Comparison of ENCODE assay signal across 18 cellular contexts in the genomic region with DNA sequence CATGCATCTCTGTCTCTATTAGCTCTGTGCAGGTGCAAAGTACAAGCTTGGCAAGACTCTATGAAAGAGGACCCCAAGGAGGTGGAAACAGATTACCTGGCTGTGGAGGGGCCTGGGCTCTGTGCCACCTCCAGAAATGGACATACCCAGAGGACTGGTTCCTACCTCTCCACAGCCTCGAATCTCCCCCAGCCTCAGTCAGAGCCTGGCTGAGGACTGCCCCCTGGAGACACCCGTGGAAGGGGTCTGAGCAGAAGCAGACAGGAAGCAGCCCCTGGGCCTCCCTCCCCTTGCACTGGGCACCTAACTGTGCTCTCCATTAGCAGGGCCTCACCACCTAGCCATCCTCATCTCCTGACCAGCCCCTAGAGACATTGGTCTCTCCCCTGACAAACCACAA.
DNase-seq lines count a peak whose midpoint lies in the region; TF ChIP-seq lines count a peak whose summit lies in the region.
"Had no signal": no experiment of that assay in that cellular context is flagged by ENCODE, and none has a peak within 500 bp of the region (broad histone marks: within the 10 kb centered on the region; RNA-seq: fewer than 3 reads in every experiment).

No MANE protein-coding gene starts in this region.

- dilution Hi-C loops in mammary epithelial cell (cut with HindIII; ENCODE audit: low sequenced_read_pairs), result no loop called here

- peaks cover 10% of the 10 kb centered on the region for H3K4me1 ChIP-seq in mammary epithelial cell (ENCODE audit: insufficient read depth, low read length)
- peaks cover 9% of the 10 kb centered on the region for H3K4me1 ChIP-seq in testis

- in situ Hi-C loops in mammary epithelial cell (cut with MboI; ENCODE audit: low sequenced_read_pairs in 2 of 2), result loop anchor here in 1 of 2 donors (25.0 kb wide), 1 partner anchor 178 kb away; no protein-coding TSS in a partner anchor

- no peak overlapping the region for H3K9ac ChIP-seq in mammary epithelial cell (ENCODE audit: insufficient read depth, low read length)
- H3K9ac ChIP-seq: parathyroid adenoma had no signal

- H3K79me2 ChIP-seq in mammary epithelial cell (ENCODE audit: insufficient read depth, low read length), result peaks cover 12% of the 10 kb centered on the region

- no peaks in the 10 kb centered on the region for H3K9me3 ChIP-seq in mammary epithelial cell (replicated peaks; ENCODE audit: insufficient read depth, low read length)
- H3K9me3 ChIP-seq in testis, result no peaks in the 10 kb centered on the region
- H3K9me3 ChIP-seq: MG63, tibial artery had no signal

- BruUV-seq in MCF 10A (replicated peaks; lab: Mats Ljungman, UMichigan), result no TSS peak
- no TSS peak for BruUV-seq in mammary epithelial cell (replicated peaks; lab: Mats Ljungman, UMichigan)

- H3K27ac Mint-ChIP-seq in MCF 10A (ENCODE audit: low read depth, unreplicated experiment), result peak overlapping the region; percentile 87
- peak overlapping the region; percentile 25 for H3K27ac Mint-ChIP-seq in activated CD4-positive, alpha-beta memory T cell treated with anti-CD3 and anti-CD28 coated beads, Interleukin-2, amount 10 ng/mL, durations not matched to agents 7 days and 5 days
- H3K27ac Mint-ChIP-seq in endothelial cell (ENCODE audit: unreplicated experiment), result peak overlapping the region; percentile 26
- H3K27ac Mint-ChIP-seq in osteocyte (ENCODE audit: unreplicated experiment), result no peak overlapping the region

- peaks cover 100% of the 10 kb centered on the region for H3K36me3 Mint-ChIP-seq in MCF 10A (ENCODE audit: insufficient read depth, unreplicated experiment)
- H3K36me3 Mint-ChIP-seq in activated CD4-positive, alpha-beta memory T cell treated with anti-CD3 and anti-CD28 coated beads, Interleukin-2, amount 10 ng/mL, durations not matched to agents 7 days and 5 days (ENCODE audit: low read depth), result no peaks in the 10 kb centered on the region
- peaks cover 35% of the 10 kb centered on the region for H3K36me3 Mint-ChIP-seq in endothelial cell (ENCODE audit: low read depth, unreplicated experiment)
- H3K36me3 Mint-ChIP-seq in osteocyte (ENCODE audit: unreplicated experiment), result peaks cover 22% of the 10 kb centered on the region

- peaks cover 10% of the 10 kb centered on the region for H3K4me1 Mint-ChIP-seq in MCF 10A (ENCODE audit: insufficient read depth, unreplicated experiment)
- peaks cover 35% of the 10 kb centered on the region for H3K4me1 Mint-ChIP-seq in activated CD4-positive, alpha-beta memory T cell treated with anti-CD3 and anti-CD28 coated beads, Interleukin-2, amount 10 ng/mL, durations not matched to agents 7 days and 5 days
- peaks cover 6% of the 10 kb centered on the region for H3K4me1 Mint-ChIP-seq in endothelial cell (ENCODE audit: unreplicated experiment)
- H3K4me1 Mint-ChIP-seq in osteocyte (ENCODE audit: unreplicated experiment), result peaks cover 25% of the 10 kb centered on the region

- TF ChIP-seq CTCF in MCF 10A (IDR thresholded peaks at IDR 0.05; ENCODE audit: unreplicated experiment) (no peak), mammary epithelial cell (conservative IDR thresholded peaks at IDR 0.05 in 1 of 2, IDR thresholded peaks at IDR 0.05 in 1 of 2; ENCODE audit: extremely low read depth in 1 of 2, insufficient read depth in 1 of 2, low read depth in 1 of 2, low read length in 2 of 2) (no peak), endothelial cell (IDR thresholded peaks at IDR 0.05; ENCODE audit: unreplicated experiment) (no peak), osteocyte (IDR thresholded peaks at IDR 0.05) (no peak), testis (IDR thresholded peaks at IDR 0.05) (no peak)

- H3K9me3 Mint-ChIP-seq in MCF 10A (ENCODE audit: unreplicated experiment) (no peaks in the 10 kb centered on the region), endothelial cell (ENCODE audit: unreplicated experiment) (no peaks in the 10 kb centered on the region), osteocyte (ENCODE audit: unreplicated experiment) (no peaks in the 10 kb centered on the region)
- H3K9me3 Mint-ChIP-seq in activated CD4-positive, alpha-beta memory T cell treated with anti-CD3 and anti-CD28 coated beads, Interleukin-2, amount 10 ng/mL, durations not matched to agents 7 days and 5 days, result no peaks in the 10 kb centered on the region

- H3K27me3 ChIP-seq in mammary epithelial cell (ENCODE audit: insufficient read depth, low read length) (no peaks in the 10 kb centered on the region), testis (no peaks in the 10 kb centered on the region)
- H3K27me3 ChIP-seq: cardiac muscle cell, dorsolateral prefrontal cortex, MG63, tibial artery had no signal

- H3K4me3 ChIP-seq in mammary epithelial cell (replicated peaks in 1 of 3; ENCODE audit: insufficient read depth in 1 of 3, low read depth in 2 of 3, low read length in 3 of 3), result no peak overlapping the region
- H3K4me3 ChIP-seq in testis, result no peak overlapping the region
- H3K4me3 ChIP-seq: cardiac muscle cell, dorsolateral prefrontal cortex, MG63, tibial artery had no signal

- no peaks in the 10 kb centered on the region for H4K20me1 ChIP-seq in mammary epithelial cell (ENCODE audit: insufficient read depth, low read length)

- peaks cover 29% of the 10 kb centered on the region for H3K36me3 ChIP-seq in mammary epithelial cell (ENCODE audit: insufficient read depth, low read length)
- no peaks in the 10 kb centered on the region for H3K36me3 ChIP-seq in testis (ENCODE audit: low read depth, missing control alignments)
- H3K36me3 ChIP-seq: MG63 had no signal

- no peak overlapping the region for H3K27ac ChIP-seq in mammary epithelial cell (ENCODE audit: insufficient read depth, low read depth, low read length)
- no peak overlapping the region for H3K27ac ChIP-seq in testis
- H3K27ac ChIP-seq: cardiac muscle cell, HL-60, tibial artery had no signal

- H3K4me3 Mint-ChIP-seq in MCF 10A (ENCODE audit: unreplicated experiment) (no peak overlapping the region), endothelial cell (ENCODE audit: unreplicated experiment) (no peak overlapping the region), osteocyte (ENCODE audit: unreplicated experiment) (no peak overlapping the region)
- H3K4me3 Mint-ChIP-seq in activated CD4-positive, alpha-beta memory T cell treated with anti-CD3 and anti-CD28 coated beads, Interleukin-2, amount 10 ng/mL, durations not matched to agents 7 days and 5 days, result no peak overlapping the region

- POLR2A ChIA-PET in MCF 10A (lab: Yijun Ruan, JAX), result no interaction called here
- POLR2A ChIA-PET in activated CD4-positive, alpha-beta memory T cell treated with anti-CD3 and anti-CD28 coated beads, Interleukin-2, amount 10 ng/mL, durations not matched to agents 7 days and 5 days (lab: Charles Lee), result interaction anchor here (2.3 kb wide), 1 partner anchor 14 kb away, joined by 4 read pairs; no protein-coding TSS in a partner anchor

- intact Hi-C loops in MCF 10A (cut with micrococcal nuclease), result no loop called here
- intact Hi-C loops in mammary epithelial cell (cut with micrococcal nuclease), result no loop called here
- intact Hi-C loops in testis (cut with DNase I; ENCODE audit: low total_unique reads), result no loop called here

- CTCF ChIA-PET in MCF 10A (lab: Yijun Ruan, JAX) (interaction anchor here (1.4 kb wide), 1 partner anchor 13 kb away, joined by 3 read pairs; no protein-coding TSS in a partner anchor), mammary epithelial cell (lab: Charles Lee; ENCODE audit: low non-redundant PET) (no interaction called here)
- CTCF ChIA-PET in activated CD4-positive, alpha-beta memory T cell treated with anti-CD3 and anti-CD28 coated beads, Interleukin-2, amount 10 ng/mL, durations not matched to agents 7 days and 5 days (lab: Charles Lee), result no interaction called here

- H3K27me3 Mint-ChIP-seq in MCF 10A (ENCODE audit: insufficient read depth, unreplicated experiment) (no peaks in the 10 kb centered on the region), endothelial cell (ENCODE audit: unreplicated experiment) (peaks cover 15% of the 10 kb centered on the region), osteocyte (ENCODE audit: unreplicated experiment) (no peaks in the 10 kb centered on the region)
- H3K27me3 Mint-ChIP-seq in activated CD4-positive, alpha-beta memory T cell treated with anti-CD3 and anti-CD28 coated beads, Interleukin-2, amount 10 ng/mL, durations not matched to agents 7 days and 5 days, result no peaks in the 10 kb centered on the region

- no peak for TF ChIP-seq POLR2A in testis (IDR thresholded peaks at IDR 0.05)

- no peak overlapping the region for H3K4me2 ChIP-seq in mammary epithelial cell (ENCODE audit: insufficient read depth, low read depth, low read length)

- no peak overlapping the region for H2AFZ ChIP-seq in mammary epithelial cell (ENCODE audit: low read depth, low read length)
- H2AFZ ChIP-seq: parathyroid adenoma had no signal

- DNase-seq in MCF 10A (ENCODE audit: unreplicated experiment), result no peak
- DNase-seq in mammary epithelial cell, result no peak
- no peak for DNase-seq in activated CD4-positive, alpha-beta memory T cell treated with anti-CD3 and anti-CD28 coated beads, Interleukin-2, amount 10 ng/mL, durations not matched to agents 7 days and 5 days
- no peak for DNase-seq in endothelial cell (ENCODE audit: low spot score)
- DNase-seq in osteocyte (ENCODE audit: extremely low spot score, unreplicated experiment), result no peak
- DNase-seq in testis, result no peak
- DNase-seq in HuH-7 (ENCODE audit: low spot score), result no peak
- no peak for DNase-seq in hepatic stellate cell (ENCODE audit: low spot score)
- DNase-seq: DMS79, dorsolateral prefrontal cortex, MG63, NCI-H1436, NCI-H510A, SHP77 treated with DMSO at 0.1 percent for 48 hours, tibial artery had no signal

- WGBS in mammary epithelial cell (ENCODE audit: low coverage, missing lambda C conversion rate), result 75% methylated on average over 2 of the region's 2 CpGs
- 79 to 92% methylated on average over 2 of the region's 2 CpGs for WGBS in testis, 2 donors
